ENCODE assay signal across 1 cellular context in genomic region chr18:26863921-26864497, GRCh38.
TF ChIP-seq lines count a peak whose summit lies in the region.

No MANE protein-coding gene starts in this region.

TF ChIP-seq in HEK293, 187 proteins besides CTCF, POLR2A, EP300 and RAD21 (continued from another document):
- no peak for TF ChIP-seq PATZ1 (tag by site-specific recombination; IDR thresholded peaks at IDR 0.05)
- TF ChIP-seq ZNF341 (tag by site-specific recombination; IDR thresholded peaks at IDR 0.05; ENCODE audit: low read depth): peak; percentile 39; the same call in 1 of the 2 replicates
- TF ChIP-seq FEZF1 (tag by site-specific recombination; IDR thresholded peaks at IDR 0.05): 0 out of 2 replicates have a peak, but pooled peaks have one; percentile 6
- TF ChIP-seq ZNF16 (tag by site-specific recombination; IDR thresholded peaks at IDR 0.05; ENCODE audit: low read depth): no peak
- no peak for TF ChIP-seq YY1 (tag by site-specific recombination; IDR thresholded peaks at IDR 0.05)
- TF ChIP-seq PRDM10 (tag by site-specific recombination; IDR thresholded peaks at IDR 0.05): no peak
- no peak for TF ChIP-seq ZNF473 (tag by site-specific recombination; IDR thresholded peaks at IDR 0.05)
- peak; percentile 29 for TF ChIP-seq ZFHX2 (tag by site-specific recombination; conservative IDR thresholded peaks at IDR 0.05)
